In the genomic region with DNA sequence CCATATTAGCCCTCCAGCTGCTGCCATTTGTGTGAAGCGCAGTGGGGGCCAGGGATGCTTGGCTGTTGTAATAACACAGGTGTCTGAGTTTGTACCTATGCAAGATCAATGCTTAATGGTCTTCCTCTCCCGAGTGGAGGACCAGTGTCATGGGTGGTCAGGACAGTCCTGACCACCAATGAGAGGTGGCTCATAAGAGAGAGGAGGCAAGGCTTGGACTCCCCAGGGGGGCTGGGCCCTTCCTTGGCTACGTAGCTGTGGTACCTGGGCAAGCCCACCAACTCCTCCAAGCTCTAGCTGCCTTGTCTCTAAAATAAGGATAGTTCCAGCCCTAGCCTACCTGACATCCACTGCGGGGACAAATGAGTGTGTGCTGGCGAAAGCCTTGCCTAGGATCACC, we compare ENCODE assay signal across 25 cellular contexts.
DNase-seq lines count a peak whose midpoint lies in the region; ATAC-seq, FAIRE-seq and TF ChIP-seq lines count a peak whose summit lies in the region.
"Had no signal": no experiment of that assay in that cellular context is flagged by ENCODE, and none has a peak within 500 bp of the region (broad histone marks: within the 10 kb centered on the region; RNA-seq: fewer than 3 reads in every experiment).

No MANE protein-coding gene starts in this region.

- no peak overlapping the region for H4K91ac ChIP-seq in neuronal stem cell (ENCODE audit: low read depth, low read length, poor library complexity)

- no peak overlapping the region for H2BK12ac ChIP-seq in neuronal stem cell (ENCODE audit: low read length)

- H2AFZ ChIP-seq in neuronal stem cell (ENCODE audit: low read length), result no peak overlapping the region

- H3K9me3 Mint-ChIP-seq in stimulated activated effector memory CD8-positive, alpha-beta T cell treated with anti-CD3 and anti-CD28 coated beads, Interleukin-12 subunit alpha, Interleukin-12 subunit beta, amount 100 ng/mL, for 72 hours, result no peaks in the 10 kb centered on the region
- H3K9me3 Mint-ChIP-seq: CD4-positive, alpha-beta T cell; CD8-positive, alpha-beta T cell had no signal

- H3K27ac ChIP-seq in heart right ventricle (no peak overlapping the region), neuronal stem cell (replicated peaks; ENCODE audit: low read length) (no peak overlapping the region), A673 (ENCODE audit: low read depth, low read length, poor library complexity, severe bottlenecking) (no peak overlapping the region), brain microvascular endothelial cell (no peak overlapping the region)
- H3K27ac ChIP-seq: 22Rv1; A549; BLaER1 treated with 17β-estradiol and CSF1 and Interleukin-3, amounts not matched to agents 10 nM and 100 nM; C4-2B had no signal

- H3K36me3 ChIP-seq in heart right ventricle, result no peaks in the 10 kb centered on the region
- no peaks in the 10 kb centered on the region for H3K36me3 ChIP-seq in bronchial epithelial cell (ENCODE audit: control insufficient read depth, insufficient read depth, low read length)
- H3K36me3 ChIP-seq in neuronal stem cell (replicated peaks in 1 of 2; ENCODE audit: control insufficient read depth in 2 of 2, insufficient read depth in 2 of 2, low read length in 2 of 2), result no peaks in the 10 kb centered on the region
- H3K36me3 ChIP-seq in A673 (ENCODE audit: insufficient read depth, low read length, poor library complexity, severe bottlenecking), result no peaks in the 10 kb centered on the region
- no peaks in the 10 kb centered on the region for H3K36me3 ChIP-seq in brain microvascular endothelial cell (replicated peaks)
- H3K36me3 ChIP-seq: BLaER1 treated with 17β-estradiol and CSF1 and Interleukin-3, amounts not matched to agents 10 nM and 100 nM had no signal

- 89 to 91% methylated on average over 5 of the region's 5 CpGs for WGBS in heart right ventricle, 2 donors
- WGBS in neuronal stem cell (ENCODE audit: extremely low coverage in 2 of 2, insufficient read length in 2 of 2, insufficient replicate concordance in 1 of 2), 2 donors, result no CpG with 5 or more reads among the region's 5 CpGs

- H3K79me1 ChIP-seq in neuronal stem cell (ENCODE audit: low read depth, low read length), result no peaks in the 10 kb centered on the region

- FAIRE-seq in bronchial epithelial cell (lab: Jason Lieb, UNC), result peak; percentile 7
- FAIRE-seq: A549, D721Med, G401.6, GM12891, GM19239 had no signal

- H3K14ac ChIP-seq in neuronal stem cell (ENCODE audit: low read length), result no peak overlapping the region

- no peak for ATAC-seq in Right ventricle myocardium superior (ENCODE audit: poor library complexity)
- ATAC-seq in heart right ventricle, result no peak
- peak; percentile 24 for ATAC-seq in stimulated activated effector memory CD8-positive, alpha-beta T cell treated with anti-CD3 and anti-CD28 coated beads, Interleukin-12 subunit alpha, Interleukin-12 subunit beta, amount 100 ng/mL, for 72 hours
- no peak for ATAC-seq in HG03520 (IDR thresholded peaks at IDR 0.05; ENCODE audit: unreplicated experiment)
- ATAC-seq: A549; CD8-positive, alpha-beta T cell had no signal

- BruUV-seq in A673 (replicated peaks; lab: Mats Ljungman, UMichigan), result no TSS peak

- TF ChIP-seq CTCF in heart right ventricle (IDR thresholded peaks at IDR 0.05) (no peak), bronchial epithelial cell (IDR thresholded peaks at IDR 0.05; ENCODE audit: insufficient read depth, low read length, severe bottlenecking) (no peak), A673 (conservative IDR thresholded peaks at IDR 0.05; ENCODE audit: low read depth, low read length) (no peak), brain microvascular endothelial cell (IDR thresholded peaks at IDR 0.05; ENCODE audit: low read depth, low read length, missing control alignments) (no peak)

- H3K4me3 ChIP-seq in heart right ventricle (no peak overlapping the region), bronchial epithelial cell (ENCODE audit: low read depth, low read length) (no peak overlapping the region), neuronal stem cell (ENCODE audit: low read length in 2 of 2) (no peak overlapping the region), A673 (ENCODE audit: low read depth, low read length, poor library complexity, severe bottlenecking) (no peak overlapping the region), brain microvascular endothelial cell (ENCODE audit: low read depth, low read length) (no peak overlapping the region)
- H3K4me3 ChIP-seq: A549; BLaER1 treated with 17β-estradiol and CSF1 and Interleukin-3, amounts not matched to agents 10 nM and 100 nM had no signal

- no peak overlapping the region for H2AK5ac ChIP-seq in neuronal stem cell (ENCODE audit: low read depth, low read length)

- H3K4me3 Mint-ChIP-seq in stimulated activated effector memory CD8-positive, alpha-beta T cell treated with anti-CD3 and anti-CD28 coated beads, Interleukin-12 subunit alpha, Interleukin-12 subunit beta, amount 100 ng/mL, for 72 hours, result no peak overlapping the region
- H3K4me3 Mint-ChIP-seq: B cell; CD4-positive, alpha-beta T cell; CD8-positive, alpha-beta T cell had no signal

- H2BK5ac ChIP-seq in neuronal stem cell (ENCODE audit: low read length), result no peak overlapping the region

- H3K4me1 ChIP-seq in heart right ventricle, result peaks cover 0 to 6% (median 0%) of the 10 kb centered on the region in 9 donors
- peaks cover 0 to 3% of the 10 kb centered on the region in 2 donors for H3K4me1 ChIP-seq in neuronal stem cell (ENCODE audit: control insufficient read depth in 2 of 2, insufficient read depth in 1 of 2, low read depth in 1 of 2, low read length in 2 of 2)
- H3K4me1 ChIP-seq in A673 (ENCODE audit: insufficient read depth, low read length, poor library complexity, severe bottlenecking), result no peaks in the 10 kb centered on the region
- H3K4me1 ChIP-seq: A549, Caco-2 had no signal

- no peak overlapping the region for H3K18ac ChIP-seq in neuronal stem cell (ENCODE audit: low read length)

- H3K27ac Mint-ChIP-seq in stimulated activated effector memory CD8-positive, alpha-beta T cell treated with anti-CD3 and anti-CD28 coated beads, Interleukin-12 subunit alpha, Interleukin-12 subunit beta, amount 100 ng/mL, for 72 hours, result no peak overlapping the region
- H3K27ac Mint-ChIP-seq: B cell; CD4-positive, alpha-beta T cell; CD8-positive, alpha-beta T cell had no signal

- no peaks in the 10 kb centered on the region for H3K36me3 Mint-ChIP-seq in stimulated activated effector memory CD8-positive, alpha-beta T cell treated with anti-CD3 and anti-CD28 coated beads, Interleukin-12 subunit alpha, Interleukin-12 subunit beta, amount 100 ng/mL, for 72 hours
- H3K36me3 Mint-ChIP-seq: CD8-positive, alpha-beta T cell had no signal

- POLR2A ChIA-PET in A673 (lab: Charles Lee; ENCODE audit: low non-redundant PET), result no interaction called here

- intact Hi-C loops in Right ventricle myocardium superior (cut with DNase I), result no loop called here
- intact Hi-C loops in heart right ventricle (cut with DNase I), result loop anchor here in 2 of 10 donors (5.0 to 10.0 kb wide), 2 partner anchors 121 to 128 kb away; no protein-coding TSS in a partner anchor
- intact Hi-C loops in A673 (cut with micrococcal nuclease; ENCODE audit: unreplicated experiment), result no loop called here

- peak overlapping the region; percentile 35 for H2BK15ac ChIP-seq in neuronal stem cell (ENCODE audit: low read length)

- no peaks in the 10 kb centered on the region for H3K9me3 ChIP-seq in heart right ventricle
- no peaks in the 10 kb centered on the region for H3K9me3 ChIP-seq in neuronal stem cell (replicated peaks in 1 of 2; ENCODE audit: control insufficient read depth in 2 of 2, insufficient read depth in 1 of 2, low read depth in 1 of 2, low read length in 2 of 2)
- no peaks in the 10 kb centered on the region for H3K9me3 ChIP-seq in A673 (ENCODE audit: low read depth, low read length, poor library complexity, severe bottlenecking)
- H3K9me3 ChIP-seq: A549, Caco-2 had no signal

- H4K8ac ChIP-seq in neuronal stem cell (ENCODE audit: low read depth, low read length), result no peak overlapping the region

- H3K4me2 ChIP-seq in neuronal stem cell (ENCODE audit: insufficient read depth, low read length, poor library complexity, severe bottlenecking), result no peak overlapping the region
- H3K4me2 ChIP-seq: A549; BLaER1 treated with 17β-estradiol and CSF1 and Interleukin-3, amounts not matched to agents 10 nM and 100 nM had no signal

- H3K23ac ChIP-seq in neuronal stem cell (ENCODE audit: low read depth, low read length, poor library complexity), result no peak overlapping the region

- peak; percentile 19 for DNase-seq in Right ventricle myocardium superior
- no peak for DNase-seq in heart right ventricle
- DNase-seq in bronchial epithelial cell (ENCODE audit: low read depth), result no peak
- no peak for DNase-seq in neuronal stem cell (ENCODE audit: low spot score)
- DNase-seq in stimulated activated effector memory CD8-positive, alpha-beta T cell treated with anti-CD3 and anti-CD28 coated beads, Interleukin-12 subunit alpha, Interleukin-12 subunit beta, amount 100 ng/mL, for 72 hours (ENCODE audit: low spot score in 2 of 2), result no peak
- DNase-seq in A673 (ENCODE audit: low spot score), result no peak
- no peak for DNase-seq in brain microvascular endothelial cell
- DNase-seq: ACHN; AML-193; Caco-2; Calu3; CD4-positive, alpha-beta T cell; CD8-positive, alpha-beta T cell; DMS79 treated with DMSO at 0.1 percent for 48 hours; GF-D8 had no signal

- CTCF ChIA-PET in A673 (lab: Charles Lee), result no interaction called here

- H2BK120ac ChIP-seq in neuronal stem cell (ENCODE audit: low read depth, low read length), result no peak overlapping the region

- no peak overlapping the region for H3K4ac ChIP-seq in neuronal stem cell (ENCODE audit: low read length)

- no peaks in the 10 kb centered on the region for H3K27me3 ChIP-seq in heart right ventricle
- no peaks in the 10 kb centered on the region for H3K27me3 ChIP-seq in bronchial epithelial cell (ENCODE audit: control insufficient read depth, insufficient read depth, low read length)
- H3K27me3 ChIP-seq in neuronal stem cell (ENCODE audit: control insufficient read depth in 3 of 3, insufficient read depth in 3 of 3, low read depth in 1 of 3, low read length in 3 of 3), result peaks cover 0 to 10% (median 0%) of the 10 kb centered on the region in 3 experiments
- H3K27me3 ChIP-seq in A673 (replicated peaks; ENCODE audit: insufficient read depth, low read depth, low read length, poor library complexity), result no peaks in the 10 kb centered on the region
- H3K27me3 ChIP-seq in brain microvascular endothelial cell (replicated peaks), result no peaks in the 10 kb centered on the region
- H3K27me3 ChIP-seq: BLaER1 treated with 17β-estradiol and CSF1 and Interleukin-3, amounts not matched to agents 10 nM and 100 nM had no signal

- in situ Hi-C loops in brain microvascular endothelial cell (cut with HindIII; ENCODE audit: low pct_ligation_motif_present, low sequenced_read_pairs), result no loop called here

- H3K4me1 Mint-ChIP-seq in stimulated activated effector memory CD8-positive, alpha-beta T cell treated with anti-CD3 and anti-CD28 coated beads, Interleukin-12 subunit alpha, Interleukin-12 subunit beta, amount 100 ng/mL, for 72 hours, result no peaks in the 10 kb centered on the region
- H3K4me1 Mint-ChIP-seq: B cell had no signal

- no peak overlapping the region for H3K9ac ChIP-seq in neuronal stem cell (ENCODE audit: low read depth, low read length, poor library complexity)
- H3K9ac ChIP-seq: BLaER1 treated with 17β-estradiol and CSF1 and Interleukin-3, amounts not matched to agents 10 nM and 100 nM had no signal
